ENCODE assay signal across 9 cellular contexts in genomic region chr3:58630081-58630709, GRCh38. TPM values are rescaled to one million over a fixed set of nuclear protein-coding genes. Genes with fewer than 3 reads are reported as not detected.
DNase-seq lines count a peak whose midpoint lies in the region; ATAC-seq and TF ChIP-seq lines count a peak whose summit lies in the region.
"Had no signal": no experiment of that assay in that cellular context is flagged by ENCODE, and none has a peak within 500 bp of the region (broad histone marks: within the 10 kb centered on the region; RNA-seq: fewer than 3 reads in every experiment).

No MANE protein-coding gene starts in this region.

- CTCF ChIA-PET in CD8-positive, alpha-beta memory T cell (lab: Charles Lee): interaction anchor here (0.9 to 2.6 kb wide), 10 partner anchors 8 to 323 kb away, joined by 3 to 21 read pairs (median 6); partner anchors contain the start of genes HTD2 and RPP14

- no peaks in the 10 kb centered on the region for H3K9me3 Mint-ChIP-seq in CD8-positive, alpha-beta memory T cell
- no peaks in the 10 kb centered on the region for H3K9me3 Mint-ChIP-seq in activated T-cell treated with anti-CD3 and anti-CD28 coated beads, Interleukin-2, amount 50 U/mL, for 4 hours
- no peaks in the 10 kb centered on the region for H3K9me3 Mint-ChIP-seq in neural crest cell

- peak; percentile 60 to 61 for ATAC-seq in activated T-cell treated with anti-CD3 and anti-CD28 coated beads, Interleukin-2, amount 50 U/mL, for 4 hours

- no peaks in the 10 kb centered on the region for H3K36me3 Mint-ChIP-seq in CD8-positive, alpha-beta memory T cell
- no peaks in the 10 kb centered on the region for H3K36me3 Mint-ChIP-seq in activated T-cell treated with anti-CD3 and anti-CD28 coated beads, Interleukin-2, amount 50 U/mL, for 4 hours (ENCODE audit: insufficient read depth)
- no peaks in the 10 kb centered on the region for H3K36me3 Mint-ChIP-seq in neural crest cell (ENCODE audit: low read depth)

- H3K4me2 ChIP-seq in OCI-LY3 (ENCODE audit: low read length): peak overlapping the region; percentile 59

- no peaks in the 10 kb centered on the region for H4K20me1 ChIP-seq in OCI-LY3 (ENCODE audit: insufficient read depth, low read length)

- no peaks in the 10 kb centered on the region for H3K36me3 ChIP-seq in CD8-positive, alpha-beta memory T cell (ENCODE audit: insufficient read depth, low read length)
- H3K36me3 ChIP-seq in OCI-LY3 (replicated peaks; ENCODE audit: low read depth, low read length) (no peaks in the 10 kb centered on the region), subcutaneous abdominal adipose tissue (ENCODE audit: control insufficient read depth in 5 of 5, insufficient read depth in 5 of 5, low read length in 5 of 5) (no peaks in the 10 kb centered on the region)

- H3K4me3 Mint-ChIP-seq in CD8-positive, alpha-beta memory T cell: no peak overlapping the region
- no peak overlapping the region for H3K4me3 Mint-ChIP-seq in activated T-cell treated with anti-CD3 and anti-CD28 coated beads, Interleukin-2, amount 50 U/mL, for 4 hours
- H3K4me3 Mint-ChIP-seq in neural crest cell: no peak overlapping the region

- H3K4me3 ChIP-seq in CD8-positive, alpha-beta memory T cell (ENCODE audit: low read length): no peak overlapping the region
- H3K4me3 ChIP-seq in HFF-Myc (replicated peaks; ENCODE audit: low read depth, low read length): no peak overlapping the region
- peak overlapping the region; percentile 29 for H3K4me3 ChIP-seq in OCI-LY3 (ENCODE audit: low read length)
- H3K4me3 ChIP-seq in fibroblast of pulmonary artery (replicated peaks; ENCODE audit: low read depth, low read length): no peak overlapping the region
- H3K4me3 ChIP-seq in subcutaneous abdominal adipose tissue (ENCODE audit: low read depth in 1 of 5, low read length in 5 of 5): no peak overlapping the region

- TF ChIP-seq CTCF in HFF-Myc (IDR thresholded peaks at IDR 0.05; ENCODE audit: low read depth, low read length, missing control alignments) (peak; percentile 87), OCI-LY3 (IDR thresholded peaks at IDR 0.05; ENCODE audit: low read depth, low read length) (peak; percentile 90), fibroblast of pulmonary artery (IDR thresholded peaks at IDR 0.05; ENCODE audit: low read length, missing control alignments) (peak; percentile 79), neural crest cell (conservative IDR thresholded peaks at IDR 0.05) (peak; percentile 95)

- DNase-seq in CD8-positive, alpha-beta memory T cell: peak; percentile 17 to 68 (median 41)
- DNase-seq in HFF-Myc (ENCODE audit: extremely low read depth, low read depth): peak; percentile 56
- DNase-seq in activated T-cell treated with anti-CD3 and anti-CD28 coated beads, Interleukin-2, amount 50 U/mL, for 4 hours: peak; percentile 55
- DNase-seq in fibroblast of pulmonary artery (ENCODE audit: low read depth): peak; percentile 73
- DNase-seq in neural crest cell (ENCODE audit: low read depth, low spot score): peak; percentile 87
- no peak for DNase-seq in NCI-H187 treated with DMSO at 0.1 percent for 48 hours (lab: John Stamatoyannopoulos, UW)

- H3K79me2 ChIP-seq in OCI-LY3 (ENCODE audit: low read length): no peaks in the 10 kb centered on the region

- H3K4me1 Mint-ChIP-seq in CD8-positive, alpha-beta memory T cell: peaks cover 0 to 6% (median 3%) of the 10 kb centered on the region in 3 donors
- no peaks in the 10 kb centered on the region for H3K4me1 Mint-ChIP-seq in activated T-cell treated with anti-CD3 and anti-CD28 coated beads, Interleukin-2, amount 50 U/mL, for 4 hours (ENCODE audit: low read depth)
- peaks cover 23% of the 10 kb centered on the region for H3K4me1 Mint-ChIP-seq in neural crest cell

- POLR2A ChIA-PET in CD8-positive, alpha-beta memory T cell (lab: Charles Lee): no interaction called here

- H3K27me3 Mint-ChIP-seq in CD8-positive, alpha-beta memory T cell: peaks cover 6 to 23% of the 10 kb centered on the region in 2 donors
- peaks cover 12% of the 10 kb centered on the region for H3K27me3 Mint-ChIP-seq in activated T-cell treated with anti-CD3 and anti-CD28 coated beads, Interleukin-2, amount 50 U/mL, for 4 hours (ENCODE audit: low read depth)
- H3K27me3 Mint-ChIP-seq in neural crest cell (ENCODE audit: low read depth): no peaks in the 10 kb centered on the region

- no peaks in the 10 kb centered on the region for H3K9me3 ChIP-seq in CD8-positive, alpha-beta memory T cell (ENCODE audit: low read length)
- H3K9me3 ChIP-seq in OCI-LY3 (ENCODE audit: insufficient read depth, low read length) (no peaks in the 10 kb centered on the region), subcutaneous abdominal adipose tissue (ENCODE audit: control insufficient read depth in 5 of 5, low read length in 5 of 5) (no peaks in the 10 kb centered on the region)

- H3K27ac ChIP-seq in CD8-positive, alpha-beta memory T cell (ENCODE audit: low read depth, low read length): no peak overlapping the region
- H3K27ac ChIP-seq in OCI-LY3 (ENCODE audit: low read length) (no peak overlapping the region), subcutaneous abdominal adipose tissue (ENCODE audit: low read depth, low read length) (peak overlapping the region; percentile 5)

- no peaks in the 10 kb centered on the region for H3K4me1 ChIP-seq in CD8-positive, alpha-beta memory T cell (ENCODE audit: insufficient read depth, low read length)
- H3K4me1 ChIP-seq in OCI-LY3 (ENCODE audit: low read length) (peaks cover 6% of the 10 kb centered on the region; the same call in 1 of the 2 replicates), subcutaneous abdominal adipose tissue (ENCODE audit: control insufficient read depth in 5 of 5, insufficient read depth in 5 of 5, low read length in 5 of 5) (peaks cover 0 to 31% (median 27%) of the 10 kb centered on the region in 5 donors)

- H3K9ac ChIP-seq in OCI-LY3 (ENCODE audit: low read length) (no peak overlapping the region), subcutaneous abdominal adipose tissue (ENCODE audit: low read length in 5 of 5) (no peak overlapping the region)

- no peaks in the 10 kb centered on the region for H3K27me3 ChIP-seq in CD8-positive, alpha-beta memory T cell (ENCODE audit: insufficient read depth, low read length, poor library complexity, severe bottlenecking)
- peaks cover 18% of the 10 kb centered on the region for H3K27me3 ChIP-seq in OCI-LY3 (ENCODE audit: low read depth, low read length)
- peaks cover 0 to 5% (median 3%) of the 10 kb centered on the region in 5 donors for H3K27me3 ChIP-seq in subcutaneous abdominal adipose tissue (ENCODE audit: control insufficient read depth in 5 of 5, insufficient read depth in 4 of 5, low read length in 5 of 5)

- H2AFZ ChIP-seq in OCI-LY3 (ENCODE audit: low read depth, low read length): no peak overlapping the region

- H3K27ac Mint-ChIP-seq in CD8-positive, alpha-beta memory T cell: peak overlapping the region in 1 of 8 donors; percentile 25
- no peak overlapping the region for H3K27ac Mint-ChIP-seq in neural crest cell (ENCODE audit: unreplicated experiment)

RNA-seq across cellular contexts. Expression of gene FAM3D, which starts 36.4 kb away (rescaled TPM):
- total RNA-seq in CD8-positive, alpha-beta memory T cell: not detected
- polyA plus RNA-seq in CD8-positive, alpha-beta memory T cell: not detected
- total RNA-seq in activated T-cell treated with anti-CD3 and anti-CD28 coated beads, Interleukin-2, amount 50 U/mL, for 4 hours: not detected
- 0.35 TPM in 1 of 2 replicates, not detected in the other for total RNA-seq in neural crest cell
- total RNA-seq: T-helper 1 cell treated with Interleukin-12 subunit alpha and Interleukin-12 subunit beta and Interleukin-4 antibody, amounts not matched to agents 30 ng/mL and 1 ng/mL, for 36 hours had no signal

RNA-seq across cellular contexts. Expression of gene FAM107A, which starts 53.0 kb away (rescaled TPM):
- not detected for total RNA-seq in CD8-positive, alpha-beta memory T cell
- polyA plus RNA-seq in CD8-positive, alpha-beta memory T cell: not detected
- not detected for total RNA-seq in activated T-cell treated with anti-CD3 and anti-CD28 coated beads, Interleukin-2, amount 50 U/mL, for 4 hours
- 1.6 and 2.3 TPM in 2 replicates for total RNA-seq in neural crest cell
- total RNA-seq: T-helper 1 cell treated with Interleukin-12 subunit alpha and Interleukin-12 subunit beta and Interleukin-4 antibody, amounts not matched to agents 30 ng/mL and 1 ng/mL, for 36 hours had no signal
